17 cellular contexts compared by ENCODE assay signal in genomic region chr5:163893301-163893700, GRCh38.
DNase-seq lines count a peak whose midpoint lies in the region; ATAC-seq, FAIRE-seq and TF ChIP-seq lines count a peak whose summit lies in the region.
"Had no signal": no experiment of that assay in that cellular context is flagged by ENCODE, and none has a peak within 500 bp of the region (broad histone marks: within the 10 kb centered on the region; RNA-seq: fewer than 3 reads in every experiment).

No MANE protein-coding gene starts in this region.

- H2AFZ ChIP-seq in ACC112 (ENCODE audit: low read length, unreplicated experiment): no peak overlapping the region
- no peak overlapping the region for H2AFZ ChIP-seq in IMR-90 (replicated peaks; ENCODE audit: low read length, poor library complexity)
- no peak overlapping the region for H2AFZ ChIP-seq in hepatocyte

- H3K27me3 ChIP-seq in ACC112 (ENCODE audit: insufficient read depth, low read length) (no peaks in the 10 kb centered on the region), IMR-90 (ENCODE audit: control insufficient read depth, insufficient read depth, low read length) (no peaks in the 10 kb centered on the region), bronchial epithelial cell (ENCODE audit: control insufficient read depth, insufficient read depth, low read length) (no peaks in the 10 kb centered on the region), vagina (no peaks in the 10 kb centered on the region), hepatocyte (no peaks in the 10 kb centered on the region)

- CTCF ChIA-PET in IMR-90 (lab: Yijun Ruan, JAX): no interaction called here

- H3K79me2 ChIP-seq in ACC112 (ENCODE audit: control insufficient read depth, insufficient read depth, low read length, unreplicated experiment): no peaks in the 10 kb centered on the region
- H3K79me2 ChIP-seq in hepatocyte: no peaks in the 10 kb centered on the region

- no peak overlapping the region for H2BK5ac ChIP-seq in IMR-90 (ENCODE audit: low read depth, low read length, poor library complexity, severe bottlenecking)

- H3K79me1 ChIP-seq in IMR-90 (ENCODE audit: low read depth in 1 of 2, low read length in 2 of 2): no peaks in the 10 kb centered on the region

- H4K91ac ChIP-seq in IMR-90 (ENCODE audit: insufficient read depth, low read depth, low read length): no peak overlapping the region

- H4K5ac ChIP-seq in IMR-90 (ENCODE audit: low read depth, low read length): no peak overlapping the region

- POLR2A ChIA-PET in IMR-90 (lab: Charles Lee; ENCODE audit: unreplicated experiment): no interaction called here

- H2BK120ac ChIP-seq in IMR-90 (ENCODE audit: low read depth, low read length): peak overlapping the region; percentile 20; the same call in 1 of the 2 replicates

- no peak overlapping the region for H3K18ac ChIP-seq in IMR-90 (ENCODE audit: low read depth, low read length)

- TF ChIP-seq POLR2A in IMR-90 (IDR thresholded peaks at IDR 0.05; ENCODE audit: low read depth, low read length) (no peak), vagina (IDR thresholded peaks at IDR 0.05) (no peak)

- no peak overlapping the region for H3K23ac ChIP-seq in IMR-90 (ENCODE audit: low read depth, low read length)

- no peak overlapping the region for H3K4me3 ChIP-seq in ACC112 (ENCODE audit: low read depth, low read length)
- H3K4me3 ChIP-seq in IMR-90 (ENCODE audit: insufficient read depth, low read depth, low read length): no peak overlapping the region
- H3K4me3 ChIP-seq in bronchial epithelial cell (ENCODE audit: low read depth, low read length): no peak overlapping the region
- no peak overlapping the region for H3K4me3 ChIP-seq in fibroblast of pulmonary artery (replicated peaks; ENCODE audit: low read depth, low read length)
- H3K4me3 ChIP-seq in vagina: no peak overlapping the region
- no peak overlapping the region for H3K4me3 ChIP-seq in hepatocyte
- H3K4me3 ChIP-seq: GM12878, K562 had no signal

- H3K36me3 ChIP-seq in ACC112 (ENCODE audit: insufficient read depth, low read length) (no peaks in the 10 kb centered on the region), IMR-90 (ENCODE audit: control insufficient read depth, insufficient read depth, low read length) (no peaks in the 10 kb centered on the region), bronchial epithelial cell (ENCODE audit: control insufficient read depth, insufficient read depth, low read length) (no peaks in the 10 kb centered on the region), vagina (no peaks in the 10 kb centered on the region), hepatocyte (replicated peaks; ENCODE audit: insufficient read depth, low read depth) (no peaks in the 10 kb centered on the region)

- H3K4me1 ChIP-seq in ACC112 (ENCODE audit: control insufficient read depth, insufficient read depth, low read length, unreplicated experiment): peaks cover 31% of the 10 kb centered on the region
- H3K4me1 ChIP-seq in IMR-90 (ENCODE audit: control insufficient read depth, insufficient read depth, low read length): peaks cover 8% of the 10 kb centered on the region
- H3K4me1 ChIP-seq in vagina: no peaks in the 10 kb centered on the region
- H3K4me1 ChIP-seq in hepatocyte (ENCODE audit: insufficient read depth): no peaks in the 10 kb centered on the region

- intact Hi-C loops in IMR-90 (cut with micrococcal nuclease) (no loop called here), vagina (cut with DNase I) (no loop called here)

- H3K9ac ChIP-seq in IMR-90 (ENCODE audit: low read depth, low read length): no peak overlapping the region

- no peak overlapping the region for H3K14ac ChIP-seq in IMR-90 (replicated peaks; ENCODE audit: low read depth, low read length)

- no TSS peak for BruUV-seq in IMR-90 (replicated peaks; lab: Mats Ljungman, UMichigan)

- DNase-seq in IMR-90 (peak; percentile 41), bronchial epithelial cell (ENCODE audit: low read depth) (peak; percentile 82), fibroblast of pulmonary artery (ENCODE audit: low read depth) (peak; percentile 54), vagina (ENCODE audit: extremely low spot score in 2 of 2) (no peak), ecto neural progenitor cell (ENCODE audit: low spot score) (no peak), G401 (ENCODE audit: low spot score) (no peak), hepatocyte (ENCODE audit: low spot score) (no peak)
- DNase-seq: COR-L47, NCI-H1092, NCI-H446 treated with DMSO at 0.1 percent for 48 hours, NCI-H774, SIG-M5 had no signal

- peak overlapping the region in 1 of 2 experiments; percentile 12; a peak in 1 of 4 replicates for H4K8ac ChIP-seq in IMR-90 (ENCODE audit: low read depth in 2 of 2, low read length in 2 of 2)

- no peaks in the 10 kb centered on the region for H3K9me1 ChIP-seq in IMR-90 (ENCODE audit: insufficient read depth, low read length)

- H2BK15ac ChIP-seq in IMR-90 (ENCODE audit: low read depth, low read length): no peak overlapping the region

- H3K56ac ChIP-seq in IMR-90 (ENCODE audit: extremely low read depth, insufficient read depth, low read length): no peak overlapping the region

- H2AK9ac ChIP-seq in IMR-90 (replicated peaks; ENCODE audit: low read depth, low read length, poor library complexity): no peak overlapping the region

- no peak for ATAC-seq in IMR-90 (ENCODE audit: low read depth)
- ATAC-seq: GM12878, K562 had no signal

- no peaks in the 10 kb centered on the region for H3K9me3 ChIP-seq in IMR-90 (ENCODE audit: control insufficient read depth, insufficient read depth, low read length)
- no peaks in the 10 kb centered on the region for H3K9me3 ChIP-seq in vagina
- no peaks in the 10 kb centered on the region for H3K9me3 ChIP-seq in hepatocyte (ENCODE audit: low read depth)

- no peak overlapping the region for H3K4ac ChIP-seq in IMR-90 (ENCODE audit: low read depth, low read length)

- WGBS in IMR-90 (ENCODE audit: extremely low coverage in 2 of 2, insufficient read length in 1 of 2), 2 experiments: no CpG with 5 or more reads among the region's 2 CpGs
- whole genome bisulfite sequencing in hepatocyte (ENCODE audit: low lambda C conversion rate, missing lambda C conversion rate): 92% methylated on average over 2 of the region's 2 CpGs

- no peak overlapping the region for H3K4me2 ChIP-seq in IMR-90 (ENCODE audit: low read depth, low read length)
- H3K4me2 ChIP-seq in hepatocyte: no peak overlapping the region

- dilution Hi-C loops in IMR-90 (cut with HindIII; ENCODE audit: low sequenced_read_pairs, unreplicated experiment): no loop called here

- no peak overlapping the region; the same call in 1 of the 2 replicates for H2AK5ac ChIP-seq in IMR-90 (ENCODE audit: low read depth, low read length)

- H3K27ac ChIP-seq in ACC112 (ENCODE audit: low read depth, low read length): peak overlapping the region; percentile 71
- no peak overlapping the region for H3K27ac ChIP-seq in IMR-90 (ENCODE audit: insufficient read depth, low read length)
- H3K27ac ChIP-seq in vagina: no peak overlapping the region
- no peak overlapping the region for H3K27ac ChIP-seq in hepatocyte
- H3K27ac ChIP-seq: C4-2B had no signal

- in situ Hi-C loops in IMR-90 (cut with MboI; ENCODE audit: low sequenced_read_pairs) (no loop called here), G401 (cut with HindIII; ENCODE audit: low sequenced_read_pairs) (no loop called here)

- FAIRE-seq in bronchial epithelial cell (lab: Jason Lieb, UNC): no peak
- FAIRE-seq: GM12878, GM18507, K562 had no signal

- H2BK20ac ChIP-seq in IMR-90 (ENCODE audit: low read depth, low read length): peak overlapping the region; percentile 57

- no peaks in the 10 kb centered on the region for H3K9me2 ChIP-seq in hepatocyte (replicated peaks; ENCODE audit: insufficient read depth)

- TF ChIP-seq CTCF in IMR-90 (conservative IDR thresholded peaks at IDR 0.05; ENCODE audit: low read depth, low read length): no peak
- no peak for TF ChIP-seq CTCF in bronchial epithelial cell (IDR thresholded peaks at IDR 0.05; ENCODE audit: insufficient read depth, low read length, severe bottlenecking)
- no peak for TF ChIP-seq CTCF in fibroblast of pulmonary artery (IDR thresholded peaks at IDR 0.05; ENCODE audit: low read length, missing control alignments)
- no peak for TF ChIP-seq CTCF in vagina (IDR thresholded peaks at IDR 0.05)
- TF ChIP-seq CTCF in hepatocyte (IDR thresholded peaks at IDR 0.05; ENCODE audit: poor library complexity): no peak

- no peak for TF ChIP-seq RAD21 in IMR-90 (IDR thresholded peaks at IDR 0.05; ENCODE audit: low read length)

- no peaks in the 10 kb centered on the region for H4K20me1 ChIP-seq in IMR-90 (ENCODE audit: insufficient read depth, low read length)
- H4K20me1 ChIP-seq in hepatocyte (ENCODE audit: insufficient read depth, poor library complexity, severe bottlenecking): no peaks in the 10 kb centered on the region

TF ChIP-seq in IMR-90, 13 proteins besides CTCF, POLR2A, EP300 and RAD21:
- TF ChIP-seq USF2 (IDR thresholded peaks at IDR 0.05; ENCODE audit: low read depth, low read length): no peak
- peak; percentile 53; the same call in 1 of the 2 replicates for TF ChIP-seq CEBPB (IDR thresholded peaks at IDR 0.05; ENCODE audit: low read depth, low read length)

Comparison
In these comparisons a context has a peak if more than half of its experiments do, and no peak if none do; other contexts are left out.
1. DNase-seq: peak in IMR-90 (single experiment), bronchial epithelial cell (single experiment) and fibroblast of pulmonary artery (single experiment); none in vagina (0 of 2), ecto neural progenitor cell (single experiment), G401 (single experiment) and hepatocyte (single experiment).